18 cellular contexts compared by ENCODE assay signal in the genomic region with DNA sequence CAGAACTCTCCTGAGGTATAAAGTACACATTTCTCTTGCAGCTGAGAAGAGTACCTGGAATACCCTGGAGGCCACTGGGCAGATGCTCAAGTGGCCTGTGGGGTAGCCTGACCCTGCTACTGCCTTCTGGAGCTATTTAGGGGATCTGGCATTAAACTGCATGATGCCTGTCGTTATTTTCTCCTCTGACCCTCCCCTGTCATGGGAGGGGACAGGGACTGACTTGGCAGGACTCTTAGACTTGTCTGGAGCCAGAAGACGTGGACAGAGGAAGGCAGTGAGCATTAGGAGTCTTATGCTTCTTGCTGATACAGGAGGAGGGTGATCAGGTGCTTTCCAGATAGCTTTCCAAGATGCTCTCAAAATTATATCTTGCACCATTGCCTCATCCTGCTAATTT. TPM values are rescaled to one million over a fixed set of nuclear protein-coding genes. Genes with fewer than 3 reads are reported as not detected.
DNase-seq lines count a peak whose midpoint lies in the region; ATAC-seq, FAIRE-seq and TF ChIP-seq lines count a peak whose summit lies in the region.
"Had no signal": no experiment of that assay in that cellular context is flagged by ENCODE, and none has a peak within 500 bp of the region (broad histone marks: within the 10 kb centered on the region; RNA-seq: fewer than 3 reads in every experiment).

No MANE protein-coding gene starts in this region.

- peak overlapping the region; percentile 3 to 55 (median 39); a peak in 16 of 22 replicates for H3K4me2 ChIP-seq in BLaER1 treated with 17β-estradiol and CSF1 and Interleukin-3, amounts not matched to agents 10 nM and 100 nM
- H3K4me2 ChIP-seq in mesenchymal stem cell (ENCODE audit: low read length, poor library complexity, severe bottlenecking), result no peak overlapping the region

- H2BK120ac ChIP-seq in mesenchymal stem cell (ENCODE audit: low read depth, low read length), result no peak overlapping the region

- no peaks in the 10 kb centered on the region for H3K36me3 ChIP-seq in BLaER1 treated with 17β-estradiol and CSF1 and Interleukin-3, amounts not matched to agents 10 nM and 100 nM
- peaks cover 0 to 14% of the 10 kb centered on the region in 2 experiments for H3K36me3 ChIP-seq in mesenchymal stem cell (ENCODE audit: control insufficient read depth in 1 of 2, insufficient read depth in 2 of 2, low read depth in 1 of 2, low read length in 2 of 2)
- H3K36me3 ChIP-seq: BE2C had no signal

- H4K8ac ChIP-seq in mesenchymal stem cell (ENCODE audit: low read length), result peak overlapping the region; percentile 56

- peak; percentile 42 for FAIRE-seq in GM12892 (lab: Jason Lieb, UNC)
- FAIRE-seq: H54 had no signal

- H3K4me1 ChIP-seq in BLaER1 treated with 17β-estradiol and CSF1 and Interleukin-3, amounts not matched to agents 10 nM and 100 nM, result peaks cover 12 to 44% (median 12%) of the 10 kb centered on the region in 10 experiments
- H3K4me1 ChIP-seq in mesenchymal stem cell (ENCODE audit: control insufficient read depth, insufficient read depth, low read depth, low read length), result no peaks in the 10 kb centered on the region
- H3K4me1 ChIP-seq: BE2C had no signal

- no peak overlapping the region for H2BK15ac ChIP-seq in mesenchymal stem cell (ENCODE audit: low read depth, poor library complexity, severe bottlenecking)

- H3K79me1 ChIP-seq in mesenchymal stem cell (replicated peaks; ENCODE audit: low read length, poor library complexity, severe bottlenecking), result no peaks in the 10 kb centered on the region

- no peak overlapping the region for H3K4me3 Mint-ChIP-seq in glutamatergic neuron (ENCODE audit: unreplicated experiment)
- H3K4me3 Mint-ChIP-seq in stimulated activated naive B cell treated with anti-CD40 and anti-IgM and Interleukin-4, amounts not matched to agents 10 μg/mL and 1 μg/mL and 100 μg/mL, for 72 hours, result no peak overlapping the region
- H3K4me3 Mint-ChIP-seq: CD14-positive monocyte; CD4-positive, alpha-beta memory T cell had no signal

- no peak overlapping the region for H2BK12ac ChIP-seq in mesenchymal stem cell (ENCODE audit: low read length in 2 of 2)

- H3K23ac ChIP-seq in mesenchymal stem cell (ENCODE audit: low read length in 2 of 2), result no peak overlapping the region

- H3K27ac ChIP-seq in BLaER1 treated with 17β-estradiol and CSF1 and Interleukin-3, amounts not matched to agents 10 nM and 100 nM, result no peak overlapping the region
- H3K27ac ChIP-seq in mesenchymal stem cell (ENCODE audit: low read length, poor library complexity, severe bottlenecking), result no peak overlapping the region
- H3K27ac ChIP-seq in temporal lobe (ENCODE audit: low read depth, low read length), result peak overlapping the region; percentile 3
- H3K27ac ChIP-seq: GM23248 had no signal

- no peak overlapping the region for H2AK5ac ChIP-seq in mesenchymal stem cell (ENCODE audit: low read length, severe bottlenecking)

- H3K18ac ChIP-seq in mesenchymal stem cell (ENCODE audit: low read depth in 1 of 2, low read length in 2 of 2), result no peak overlapping the region

- no peak overlapping the region for H2BK5ac ChIP-seq in mesenchymal stem cell (ENCODE audit: low read depth, low read length, poor library complexity, severe bottlenecking)

- no peaks in the 10 kb centered on the region for H3K9me3 ChIP-seq in BLaER1 treated with 17β-estradiol and CSF1 and Interleukin-3, amounts not matched to agents 10 nM and 100 nM (replicated peaks in 1 of 11)
- no peaks in the 10 kb centered on the region for H3K9me3 ChIP-seq in mesenchymal stem cell (ENCODE audit: control insufficient read depth, low read length)
- H3K9me3 ChIP-seq: BE2C had no signal

- TF ChIP-seq CTCF in glutamatergic neuron (IDR thresholded peaks at IDR 0.05; ENCODE audit: partially characterized antibody, unreplicated experiment), result no peak

- H3K4me3 ChIP-seq in BLaER1 treated with 17β-estradiol and CSF1 and Interleukin-3, amounts not matched to agents 10 nM and 100 nM, result no peak overlapping the region
- H3K4me3 ChIP-seq in mesenchymal stem cell (ENCODE audit: insufficient read depth in 1 of 2, low read depth in 1 of 2, low read length in 2 of 2), result no peak overlapping the region
- H3K4me3 ChIP-seq: GM12878, GM23248 had no signal

- H3K9me3 Mint-ChIP-seq in glutamatergic neuron (ENCODE audit: unreplicated experiment), result no peaks in the 10 kb centered on the region
- no peaks in the 10 kb centered on the region for H3K9me3 Mint-ChIP-seq in stimulated activated naive B cell treated with anti-CD40 and anti-IgM and Interleukin-4, amounts not matched to agents 10 μg/mL and 1 μg/mL and 100 μg/mL, for 72 hours
- H3K9me3 Mint-ChIP-seq: CD14-positive monocyte; CD4-positive, alpha-beta memory T cell had no signal

- H3K27ac Mint-ChIP-seq in glutamatergic neuron (ENCODE audit: unreplicated experiment), result no peak overlapping the region
- H3K27ac Mint-ChIP-seq in stimulated activated naive B cell treated with anti-CD40 and anti-IgM and Interleukin-4, amounts not matched to agents 10 μg/mL and 1 μg/mL and 100 μg/mL, for 72 hours, result no peak overlapping the region
- H3K27ac Mint-ChIP-seq: CD14-positive monocyte had no signal

- no peaks in the 10 kb centered on the region for H3K27me3 ChIP-seq in BLaER1 treated with 17β-estradiol and CSF1 and Interleukin-3, amounts not matched to agents 10 nM and 100 nM
- no peaks in the 10 kb centered on the region for H3K27me3 ChIP-seq in mesenchymal stem cell (ENCODE audit: control insufficient read depth in 1 of 2, insufficient read depth in 1 of 2, low read length in 2 of 2)
- H3K27me3 ChIP-seq: BE2C had no signal

- peaks cover 11% of the 10 kb centered on the region for H3K4me1 Mint-ChIP-seq in glutamatergic neuron (ENCODE audit: low read depth, unreplicated experiment)
- H3K4me1 Mint-ChIP-seq in stimulated activated naive B cell treated with anti-CD40 and anti-IgM and Interleukin-4, amounts not matched to agents 10 μg/mL and 1 μg/mL and 100 μg/mL, for 72 hours, result peaks cover 8 to 12% of the 10 kb centered on the region in 2 donors
- H3K4me1 Mint-ChIP-seq: CD4-positive, alpha-beta memory T cell had no signal

- H2AFZ ChIP-seq in mesenchymal stem cell (ENCODE audit: low read depth, low read length), result no peak overlapping the region
- H2AFZ ChIP-seq: GM23248 had no signal

- no peak overlapping the region for H3K14ac ChIP-seq in mesenchymal stem cell (ENCODE audit: low read length in 2 of 2)

- no peak overlapping the region for H3K9ac ChIP-seq in BLaER1 treated with 17β-estradiol and CSF1 and Interleukin-3, amounts not matched to agents 10 nM and 100 nM
- H3K9ac ChIP-seq in mesenchymal stem cell (ENCODE audit: low read length), result no peak overlapping the region
- H3K9ac ChIP-seq: GM23248 had no signal

- H3K27me3 Mint-ChIP-seq in glutamatergic neuron (ENCODE audit: unreplicated experiment), result no peaks in the 10 kb centered on the region
- H3K27me3 Mint-ChIP-seq in stimulated activated naive B cell treated with anti-CD40 and anti-IgM and Interleukin-4, amounts not matched to agents 10 μg/mL and 1 μg/mL and 100 μg/mL, for 72 hours, result no peaks in the 10 kb centered on the region

- no peaks in the 10 kb centered on the region for H3K36me3 Mint-ChIP-seq in glutamatergic neuron (ENCODE audit: unreplicated experiment)
- H3K36me3 Mint-ChIP-seq in stimulated activated naive B cell treated with anti-CD40 and anti-IgM and Interleukin-4, amounts not matched to agents 10 μg/mL and 1 μg/mL and 100 μg/mL, for 72 hours, result no peaks in the 10 kb centered on the region
- H3K36me3 Mint-ChIP-seq: CD14-positive monocyte; CD4-positive, alpha-beta memory T cell had no signal

- TF ChIP-seq POLR2A in GM12892 (IDR thresholded peaks at IDR 0.05; ENCODE audit: low read depth, low read length), result no peak

- H4K91ac ChIP-seq in mesenchymal stem cell (ENCODE audit: low read length), result no peak overlapping the region

- H4K20me1 ChIP-seq in BLaER1 treated with 17β-estradiol and CSF1 and Interleukin-3, amounts not matched to agents 10 nM and 100 nM, result no peaks in the 10 kb centered on the region

- DNase-seq in GM12892 (ENCODE audit: insufficient read length), result no peak
- no peak for DNase-seq in mesenchymal stem cell
- no peak for DNase-seq in glutamatergic neuron
- DNase-seq in activated naive CD4-positive, alpha-beta T cell treated with Interleukin-2 at 50 U/mL for 16 hours, result no peak
- DNase-seq in stimulated activated naive B cell treated with anti-CD40 and anti-IgM and Interleukin-4, amounts not matched to agents 10 μg/mL and 1 μg/mL and 100 μg/mL, for 72 hours, result no peak
- DNase-seq: BE2C; CD4-positive, alpha-beta memory T cell; DMS153; DMS79; GF-D8; GM23248; HCEC 1CT had no signal

- ATAC-seq in stimulated activated naive B cell treated with anti-CD40 and anti-IgM and Interleukin-4, amounts not matched to agents 10 μg/mL and 1 μg/mL and 100 μg/mL, for 72 hours (replicated peaks), result no peak

- 80% methylated on average over 1 of the region's 2 CpGs for WGBS in mesenchymal stem cell

- H3K4ac ChIP-seq in mesenchymal stem cell (ENCODE audit: low read depth in 1 of 2, low read length in 2 of 2), result no peak overlapping the region

RNA-seq across cellular contexts. Expression of a gene that starts 24.8 kb away (rescaled TPM):
- polyA plus RNA-seq in GM12892 (2012; ENCODE audit: missing spikeins), result not detected
- 24.4 TPM for polyA plus RNA-seq in mesenchymal stem cell (2013, experiment 1 of 2)
- polyA plus RNA-seq in mesenchymal stem cell (2013, experiment 2 of 2), result 24.5 TPM
- total RNA-seq in temporal lobe, result 67.4 TPM
- 28.0 TPM for total RNA-seq in glutamatergic neuron (ENCODE audit: unreplicated experiment)
- total RNA-seq: GM12878, HT-29 had no signal
- polyA plus RNA-seq: CD4-positive, alpha-beta memory T cell; GM12878 had no signal

RNA-seq across cellular contexts. Expression of a gene that starts 42.6 kb away (rescaled TPM):
- 38.6 TPM for polyA plus RNA-seq in GM12892 (2012; ENCODE audit: missing spikeins)
- polyA plus RNA-seq in mesenchymal stem cell (2013, experiment 1 of 2), result 28.6 TPM
- polyA plus RNA-seq in mesenchymal stem cell (2013, experiment 2 of 2), result 29.2 TPM
- total RNA-seq in temporal lobe (73.8 TPM), glutamatergic neuron (ENCODE audit: unreplicated experiment) (53.4 TPM)
